ENCODE assay signal across 23 cellular contexts in the genomic region with DNA sequence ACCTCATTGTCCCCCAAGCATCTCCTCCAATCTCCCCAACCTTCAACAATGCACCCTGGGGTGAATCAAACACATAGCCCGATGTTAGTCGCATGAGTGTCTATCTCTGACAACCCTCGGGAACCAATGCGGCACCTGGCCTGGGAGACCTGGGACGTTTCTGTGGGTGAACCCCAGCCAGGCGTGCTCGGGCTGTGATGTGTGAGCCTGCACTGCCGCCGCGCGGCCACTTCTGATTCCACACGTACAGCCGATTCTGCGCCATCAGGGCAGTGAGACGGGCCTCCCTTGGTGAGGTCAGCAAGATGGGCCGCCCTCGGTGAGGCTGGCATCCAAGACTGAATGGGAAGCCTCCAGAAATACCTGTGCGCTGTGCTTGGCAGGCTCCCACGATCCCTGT. TPM values are rescaled to one million over a fixed set of nuclear protein-coding genes. Genes with fewer than 3 reads are reported as not detected.
DNase-seq lines count a peak whose midpoint lies in the region; ATAC-seq and TF ChIP-seq lines count a peak whose summit lies in the region.
"Had no signal": no experiment of that assay in that cellular context is flagged by ENCODE, and none has a peak within 500 bp of the region (broad histone marks: within the 10 kb centered on the region; RNA-seq: fewer than 3 reads in every experiment).

No MANE protein-coding gene starts in this region.

- no peaks in the 10 kb centered on the region for H3K27me3 Mint-ChIP-seq in activated naive CD8-positive, alpha-beta T cell treated with anti-CD3 and anti-CD28 coated beads, Interleukin-2, amount 10 ng/mL, durations not matched to agents 7 days and 5 days
- no peaks in the 10 kb centered on the region for H3K27me3 Mint-ChIP-seq in activated naive CD8-positive, alpha-beta T cell treated with anti-CD3 and anti-CD28 coated beads for 36 hours
- H3K27me3 Mint-ChIP-seq in T-cell, result no peaks in the 10 kb centered on the region

- no peaks in the 10 kb centered on the region for H3K36me3 Mint-ChIP-seq in activated naive CD8-positive, alpha-beta T cell treated with anti-CD3 and anti-CD28 coated beads, Interleukin-2, amount 10 ng/mL, durations not matched to agents 7 days and 5 days
- no peaks in the 10 kb centered on the region for H3K36me3 Mint-ChIP-seq in activated naive CD8-positive, alpha-beta T cell treated with anti-CD3 and anti-CD28 coated beads for 36 hours
- no peaks in the 10 kb centered on the region for H3K36me3 Mint-ChIP-seq in T-cell

- H3K27ac Mint-ChIP-seq in activated naive CD8-positive, alpha-beta T cell treated with anti-CD3 and anti-CD28 coated beads, Interleukin-2, amount 10 ng/mL, durations not matched to agents 7 days and 5 days, result no peak overlapping the region
- H3K27ac Mint-ChIP-seq in activated naive CD8-positive, alpha-beta T cell treated with anti-CD3 and anti-CD28 coated beads for 36 hours, result no peak overlapping the region
- no peak overlapping the region for H3K27ac Mint-ChIP-seq in T-cell

- H3K27ac ChIP-seq in breast epithelium, result no peak overlapping the region
- H3K27ac ChIP-seq: epithelial cell of prostate, GM23248, hepatocyte, KMS-11, ovary, thyroid gland had no signal

- no peak for DNase-seq in activated naive CD8-positive, alpha-beta T cell treated with anti-CD3 and anti-CD28 coated beads, Interleukin-2, amount 10 ng/mL, durations not matched to agents 7 days and 5 days
- no peak for DNase-seq in activated naive CD8-positive, alpha-beta T cell treated with anti-CD3 and anti-CD28 coated beads for 36 hours
- DNase-seq in T-cell (no peak), left colon (no peak), KG1 (lab: John Stamatoyannopoulos, UW) (no peak), breast epithelium (ENCODE audit: low spot score in 2 of 2) (no peak)
- no peak for DNase-seq in stimulated activated naive CD8-positive, alpha-beta T cell treated with anti-CD3 and anti-CD28 coated beads, Interleukin-15, Interleukin-2, amounts not matched to agents 100 U/mL and 50 U/mL, for 24 hours
- DNase-seq: DMS153, foreskin fibroblast, GF-D8, GM23248, MV-4-11, NCI-H1694 treated with DMSO at 0.1 percent for 48 hours, NCI-H2227 treated with DMSO at 0.1 percent for 48 hours, NCI-H774, ovary, thyroid gland had no signal

- no peaks in the 10 kb centered on the region for H3K36me3 ChIP-seq in breast epithelium
- H3K36me3 ChIP-seq: ovary, thyroid gland had no signal

- no peaks in the 10 kb centered on the region for H3K27me3 ChIP-seq in breast epithelium
- H3K27me3 ChIP-seq: hepatocyte, ovary, thyroid gland had no signal

- CTCF ChIA-PET in T-cell (lab: Charles Lee), result interaction anchor here in 1 of 2 donors (1.7 to 1.8 kb wide), 2 partner anchors 309 to 350 kb away, joined by 10 to 13 read pairs; no protein-coding TSS in a partner anchor

- H3K9me3 Mint-ChIP-seq in activated naive CD8-positive, alpha-beta T cell treated with anti-CD3 and anti-CD28 coated beads, Interleukin-2, amount 10 ng/mL, durations not matched to agents 7 days and 5 days, result no peaks in the 10 kb centered on the region
- H3K9me3 Mint-ChIP-seq in activated naive CD8-positive, alpha-beta T cell treated with anti-CD3 and anti-CD28 coated beads for 36 hours, result no peaks in the 10 kb centered on the region
- H3K9me3 Mint-ChIP-seq in T-cell, result no peaks in the 10 kb centered on the region

- TF ChIP-seq CTCF in breast epithelium (IDR thresholded peaks at IDR 0.05), result no peak

- no peaks in the 10 kb centered on the region for H3K4me1 Mint-ChIP-seq in activated naive CD8-positive, alpha-beta T cell treated with anti-CD3 and anti-CD28 coated beads, Interleukin-2, amount 10 ng/mL, durations not matched to agents 7 days and 5 days
- no peaks in the 10 kb centered on the region for H3K4me1 Mint-ChIP-seq in activated naive CD8-positive, alpha-beta T cell treated with anti-CD3 and anti-CD28 coated beads for 36 hours
- H3K4me1 Mint-ChIP-seq in T-cell, result no peaks in the 10 kb centered on the region

- POLR2A ChIA-PET in activated naive CD8-positive, alpha-beta T cell treated with anti-CD3 and anti-CD28 coated beads, Interleukin-2, amount 10 ng/mL, durations not matched to agents 7 days and 5 days (lab: Charles Lee), result interaction anchor here (1.5 kb wide), 1 partner anchor 149 kb away, joined by 3 read pairs; no protein-coding TSS in a partner anchor
- POLR2A ChIA-PET in T-cell (lab: Charles Lee), result no interaction called here

- no peaks in the 10 kb centered on the region for H3K9me3 ChIP-seq in breast epithelium
- H3K9me3 ChIP-seq: ovary, thyroid gland had no signal

- peak; percentile 54 for ATAC-seq in activated naive CD8-positive, alpha-beta T cell treated with anti-CD3 and anti-CD28 coated beads, Interleukin-2, amount 10 ng/mL, durations not matched to agents 7 days and 5 days (ENCODE audit: low read depth)
- ATAC-seq in T-cell (replicated peaks in 1 of 4) (peak; percentile 34 to 64 (median 60)), left colon (peak; percentile 69), HG03354 (IDR thresholded peaks at IDR 0.05; ENCODE audit: poor library complexity, severe bottlenecking, unreplicated experiment) (no peak)
- peak; percentile 58 for ATAC-seq in stimulated activated naive CD8-positive, alpha-beta T cell treated with anti-CD3 and anti-CD28 coated beads, Interleukin-15, Interleukin-2, amounts not matched to agents 100 U/mL and 50 U/mL, for 24 hours

- H3K4me1 ChIP-seq in breast epithelium, result no peaks in the 10 kb centered on the region
- H3K4me1 ChIP-seq: thyroid gland had no signal

- TF ChIP-seq POLR2A in breast epithelium (IDR thresholded peaks at IDR 0.05), result no peak

- H3K4me3 Mint-ChIP-seq in activated naive CD8-positive, alpha-beta T cell treated with anti-CD3 and anti-CD28 coated beads, Interleukin-2, amount 10 ng/mL, durations not matched to agents 7 days and 5 days, result no peak overlapping the region
- H3K4me3 Mint-ChIP-seq in activated naive CD8-positive, alpha-beta T cell treated with anti-CD3 and anti-CD28 coated beads for 36 hours, result no peak overlapping the region
- H3K4me3 Mint-ChIP-seq in T-cell, result no peak overlapping the region

- H3K4me3 ChIP-seq in breast epithelium, result no peak overlapping the region
- H3K4me3 ChIP-seq: GM23248, hepatocyte, ovary, thyroid gland had no signal

- intact Hi-C loops in left colon (cut with DNase I, micrococcal nuclease) (no loop called here), breast epithelium (cut with DNase I; ENCODE audit: low total_unique reads) (no loop called here)

RNA-seq across cellular contexts. Expression of gene H19, which starts 5.2 kb away (rescaled TPM):
- not detected for total RNA-seq in activated naive CD8-positive, alpha-beta T cell treated with anti-CD3 and anti-CD28 coated beads, Interleukin-2, amount 10 ng/mL, durations not matched to agents 7 days and 5 days
- total RNA-seq in activated naive CD8-positive, alpha-beta T cell treated with anti-CD3 and anti-CD28 coated beads for 36 hours, result not detected
- total RNA-seq in T-cell (1 to 10 TPM in 3 of 5 donors, not detected in 2; 1.7 to 2.3 (median 2.0) TPM), left colon (10 to 100 TPM in 1 of 2 donors, 1 to 10 TPM in 1; 7.4 to 14.2 TPM), breast epithelium (100 to 1,000 TPM in 1 of 3 donors, 10 to 100 TPM in 2; 37.0 to 209 (median 39.8) TPM)
- total RNA-seq: OCI-LY7; T-helper 2 cell treated with Interferon-gamma antibody and Interleukin-4, amounts not matched to agents 100 ng/mL and 5 ng/mL, for 36 hours had no signal

RNA-seq across cellular contexts. Expression of gene MRPL23, which starts 55.7 kb away (rescaled TPM):
- 10 to 100 TPM; 76.2 to 77.7 TPM for total RNA-seq in activated naive CD8-positive, alpha-beta T cell treated with anti-CD3 and anti-CD28 coated beads, Interleukin-2, amount 10 ng/mL, durations not matched to agents 7 days and 5 days
- 100 to 1,000 TPM; 148 to 151 TPM for total RNA-seq in activated naive CD8-positive, alpha-beta T cell treated with anti-CD3 and anti-CD28 coated beads for 36 hours
- total RNA-seq in T-cell (10 to 100 TPM; 34.5 to 58.8 (median 37.8) TPM), left colon (10 to 100 TPM; 65.8 to 79.0 TPM), breast epithelium (100 to 1,000 TPM; 109 to 171 (median 112) TPM)
